ENCODE assay signal across 8 cellular contexts in the genomic region with DNA sequence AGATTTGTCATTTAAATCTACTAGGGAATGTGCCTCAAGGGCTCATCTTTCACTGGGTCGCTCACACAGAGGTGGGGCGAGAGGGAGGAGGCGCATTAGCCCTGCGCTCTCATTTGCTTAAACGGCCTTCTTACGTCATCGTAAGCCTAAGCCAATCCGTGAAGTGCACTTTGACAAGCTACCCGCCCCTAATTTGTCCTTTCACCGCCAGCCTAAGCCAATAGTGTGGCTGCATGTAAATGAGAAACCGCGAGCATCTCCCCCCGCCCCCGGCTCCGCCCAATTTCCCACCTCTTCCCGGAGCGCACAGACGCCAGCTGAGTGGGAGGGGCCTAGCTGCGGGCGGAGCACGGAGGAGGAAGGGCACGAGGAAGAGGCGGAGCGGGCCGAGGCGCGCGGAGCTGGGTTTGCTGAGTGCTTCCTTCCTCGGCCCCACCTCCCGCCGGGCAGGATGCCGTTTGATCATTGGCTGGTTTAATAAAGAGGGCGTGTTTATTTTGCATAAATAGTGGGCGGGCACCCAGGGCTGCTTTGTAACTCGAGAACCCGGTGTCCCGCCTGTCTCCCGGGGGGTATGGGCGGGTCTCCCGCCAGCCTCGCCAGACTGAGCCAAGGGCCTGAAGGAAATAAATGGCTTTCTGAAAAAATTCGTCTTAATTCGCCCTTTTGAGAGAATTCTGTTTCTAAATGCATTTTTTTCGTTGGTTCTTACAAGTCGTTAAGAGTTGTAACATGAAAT.
DNase-seq lines count a peak whose midpoint lies in the region; ATAC-seq, FAIRE-seq and TF ChIP-seq lines count a peak whose summit lies in the region.

No MANE protein-coding gene starts in this region.

- CTCF ChIA-PET in mammary epithelial cell (lab: Charles Lee; ENCODE audit: low non-redundant PET) = interaction anchor here (1.1 kb wide), 1 partner anchor 11 kb away, joined by 9 read pairs; no protein-coding TSS in a partner anchor
- CTCF ChIA-PET in HepG2 (lab: Yijun Ruan, JAX; ENCODE audit: low intra/inter-chr PET ratio, low total read pairs) = no interaction called here

- no peak for TF ChIP-seq POLR2A in HepG2 (IDR thresholded peaks at IDR 0.05; ENCODE audit: insufficient read depth in 1 of 2, low read depth in 2 of 2, low read length in 2 of 2)

- no peak for TF ChIP-seq CTCF in WERI-Rb-1 (IDR thresholded peaks at IDR 0.05; ENCODE audit: low read depth, low read length)
- TF ChIP-seq CTCF in mammary epithelial cell (conservative IDR thresholded peaks at IDR 0.05 in 1 of 2, IDR thresholded peaks at IDR 0.05 in 1 of 2; ENCODE audit: extremely low read depth in 1 of 2, insufficient read depth in 1 of 2, low read depth in 1 of 2, low read length in 2 of 2) = no peak
- TF ChIP-seq CTCF in HepG2 (CRISPR knock-in tag; IDR thresholded peaks at IDR 0.05) = no peak

- ATAC-seq in HG03196 (IDR thresholded peaks at IDR 0.05; ENCODE audit: unreplicated experiment) = peak; percentile 92
- peak; percentile 90 for ATAC-seq in HepG2

- BruUV-seq in mammary epithelial cell (replicated peaks; lab: Mats Ljungman, UMichigan) (no TSS peak), HepG2 (replicated peaks; lab: Mats Ljungman, UMichigan) (no TSS peak)

- no peak for TF ChIP-seq RAD21 in HepG2 (CRISPR knock-in tag; IDR thresholded peaks at IDR 0.05)

- H3K4me2 ChIP-seq in mammary epithelial cell (ENCODE audit: insufficient read depth, low read depth, low read length) (peak overlapping the region; percentile 87), HepG2 (ENCODE audit: low read depth, low read length) (peak overlapping the region; percentile 24)

- dilution Hi-C loops in mammary epithelial cell (cut with HindIII; ENCODE audit: low sequenced_read_pairs) = no loop called here

- intact Hi-C loops in mammary epithelial cell (cut with micrococcal nuclease) = no loop called here
- intact Hi-C loops in HepG2 (cut with micrococcal nuclease; ENCODE audit: unreplicated experiment) = no loop called here

- H3K4me1 ChIP-seq in mammary epithelial cell (ENCODE audit: insufficient read depth, low read length) (peaks cover 14% of the 10 kb centered on the region), HepG2 (ENCODE audit: insufficient read depth, low read length) (peaks cover 11% of the 10 kb centered on the region)

- no peak for FAIRE-seq in HepG2 (lab: Jason Lieb, UNC)

- peak overlapping the region; percentile 61 for H3K4me3 ChIP-seq in WERI-Rb-1 (ENCODE audit: low read depth, low read length)
- peak overlapping the region in 2 of 3 experiments; percentile 45 to 76 for H3K4me3 ChIP-seq in mammary epithelial cell (replicated peaks in 1 of 3; ENCODE audit: insufficient read depth in 1 of 3, low read depth in 2 of 3, low read length in 3 of 3)
- peak overlapping the region in 1 of 3 experiments; percentile 36; a peak in 1 of 6 replicates for H3K4me3 ChIP-seq in HepG2 (replicated peaks in 1 of 3; ENCODE audit: insufficient read depth in 1 of 3, low read depth in 2 of 3, low read length in 3 of 3)

- peak overlapping the region; percentile 75 for H2AFZ ChIP-seq in mammary epithelial cell (ENCODE audit: low read depth, low read length)
- no peak overlapping the region for H2AFZ ChIP-seq in HepG2 (ENCODE audit: low read length)

- no peak for TF ChIP-seq EP300 in HepG2 (IDR thresholded peaks at IDR 0.05; ENCODE audit: low read depth in 2 of 2, low read length in 2 of 2)
- TF ChIP-seq EP300 in HepG2 (CRISPR knock-in tag; IDR thresholded peaks at IDR 0.05; ENCODE audit: borderline replicate concordance) = no peak

- H3K79me2 ChIP-seq in mammary epithelial cell (ENCODE audit: insufficient read depth, low read length) = no peaks in the 10 kb centered on the region
- no peaks in the 10 kb centered on the region for H3K79me2 ChIP-seq in HepG2 (ENCODE audit: insufficient read depth, low read length)

- H3K27me3 ChIP-seq in WERI-Rb-1 (ENCODE audit: insufficient read depth, low read depth, severe bottlenecking) (no peaks in the 10 kb centered on the region), mammary epithelial cell (ENCODE audit: insufficient read depth, low read length) (peaks cover 6% of the 10 kb centered on the region), HepG2 (ENCODE audit: control insufficient read depth in 1 of 2, insufficient read depth in 2 of 2, low read length in 2 of 2) (peaks cover 3 to 51% of the 10 kb centered on the region in 2 experiments; a peak in 4 of 5 replicates)

- no peaks in the 10 kb centered on the region for H3K36me3 ChIP-seq in WERI-Rb-1
- H3K36me3 ChIP-seq in mammary epithelial cell (ENCODE audit: insufficient read depth, low read length) = no peaks in the 10 kb centered on the region
- no peaks in the 10 kb centered on the region for H3K36me3 ChIP-seq in HepG2 (replicated peaks in 1 of 2; ENCODE audit: control insufficient read depth in 1 of 2, insufficient read depth in 2 of 2, low read length in 2 of 2)

- H3K9me3 ChIP-seq in WERI-Rb-1 (ENCODE audit: severe bottlenecking) = no peaks in the 10 kb centered on the region
- H3K9me3 ChIP-seq in mammary epithelial cell (replicated peaks; ENCODE audit: insufficient read depth, low read length) = no peaks in the 10 kb centered on the region
- no peaks in the 10 kb centered on the region for H3K9me3 ChIP-seq in HepG2 (ENCODE audit: low read length)

- POLR2A ChIA-PET in HepG2 (lab: Yijun Ruan, JAX) = no interaction called here

- H3K27ac ChIP-seq in WERI-Rb-1 (peak overlapping the region; percentile 89), mammary epithelial cell (ENCODE audit: insufficient read depth, low read depth, low read length) (no peak overlapping the region), HepG2 (ENCODE audit: extremely low read length, insufficient read depth, low read length) (no peak overlapping the region)

- peak; percentile 97 for DNase-seq in AG20443 (ENCODE audit: low spot score)
- DNase-seq in GM19238 (ENCODE audit: insufficient read length, low spot score) = peak; percentile 69
- DNase-seq in NCI-H2196 (lab: John Stamatoyannopoulos, UW; ENCODE audit: unreplicated experiment) = peak; percentile 99
- DNase-seq in WERI-Rb-1 = peak; percentile 100
- DNase-seq in mammary epithelial cell = peak; percentile 100
- peak; percentile 56 for DNase-seq in HepG2 (ENCODE audit: low spot score)
- DNase-seq in stimulated activated CD8-positive, alpha-beta memory T cell treated with anti-CD3 and anti-CD28 coated beads, Interleukin-12 subunit alpha, Interleukin-12 subunit beta, amount 100 ng/mL, for 1 hour (ENCODE audit: low read depth) = peak; percentile 24

- 2% methylated on average over 20 of the region's 45 CpGs for WGBS in mammary epithelial cell (ENCODE audit: low coverage, missing lambda C conversion rate)
- 16% methylated on average over 43 of the region's 45 CpGs for WGBS in HepG2 (ENCODE audit: low lambda C conversion rate)

- no peaks in the 10 kb centered on the region for H4K20me1 ChIP-seq in mammary epithelial cell (ENCODE audit: insufficient read depth, low read length)
- H4K20me1 ChIP-seq in HepG2 (ENCODE audit: insufficient read depth, low read length) = no peaks in the 10 kb centered on the region

- in situ Hi-C loops in mammary epithelial cell (cut with MboI; ENCODE audit: low sequenced_read_pairs in 2 of 2) (no loop called here), HepG2 (cut with HindIII; ENCODE audit: extremely low pct_ligation_motif_present, low pct_unique_long_range_greater_than_20kb) (no loop called here)

- H3K9ac ChIP-seq in mammary epithelial cell (ENCODE audit: insufficient read depth, low read length) = no peak overlapping the region
- H3K9ac ChIP-seq in HepG2 (ENCODE audit: insufficient read depth, low read depth, low read length) = no peak overlapping the region

TF ChIP-seq in HepG2, 621 proteins besides CTCF, POLR2A, EP300 and RAD21 (continues in another document):
- TF ChIP-seq KDM4B (CRISPR knock-in tag; IDR thresholded peaks at IDR 0.05) (no peak), RCOR2 (CRISPR knock-in tag; IDR thresholded peaks at IDR 0.05) (no peak), XRCC5 (optimal IDR thresholded peaks at IDR 0.05; ENCODE audit: low read length) (no peak), PCBP1 (IDR thresholded peaks at IDR 0.05; ENCODE audit: borderline replicate concordance, low read depth, low read length) (0 out of 2 replicates have a peak, but pooled peaks have one; percentile 55), NCOA2 (CRISPR knock-in tag; IDR thresholded peaks at IDR 0.05) (no peak), CREB1 (IDR thresholded peaks at IDR 0.05) (peak; percentile 37; the same call in 1 of the 2 replicates), CREB1 (CRISPR knock-in tag; IDR thresholded peaks at IDR 0.05) (peak; percentile 39; the same call in 1 of the 2 replicates), NFYC (CRISPR knock-in tag; IDR thresholded peaks at IDR 0.05) (peak; percentile 35; the same call in 1 of the 2 replicates), ZSCAN30 (CRISPR knock-in tag; IDR thresholded peaks at IDR 0.05) (no peak), PPARG (CRISPR knock-in tag; conservative IDR thresholded peaks at IDR 0.05) (no peak)
- TF ChIP-seq, protein P1, sequence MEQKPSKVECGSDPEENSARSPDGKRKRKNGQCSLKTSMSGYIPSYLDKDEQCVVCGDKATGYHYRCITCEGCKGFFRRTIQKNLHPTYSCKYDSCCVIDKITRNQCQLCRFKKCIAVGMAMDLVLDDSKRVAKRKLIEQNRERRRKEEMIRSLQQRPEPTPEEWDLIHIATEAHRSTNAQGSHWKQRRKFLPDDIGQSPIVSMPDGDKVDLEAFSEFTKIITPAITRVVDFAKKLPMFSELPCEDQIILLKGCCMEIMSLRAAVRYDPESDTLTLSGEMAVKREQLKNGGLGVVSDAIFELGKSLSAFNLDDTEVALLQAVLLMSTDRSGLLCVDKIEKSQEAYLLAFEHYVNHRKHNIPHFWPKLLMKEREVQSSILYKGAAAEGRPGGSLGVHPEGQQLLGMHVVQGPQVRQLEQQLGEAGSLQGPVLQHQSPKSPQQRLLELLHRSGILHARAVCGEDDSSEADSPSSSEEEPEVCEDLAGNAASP (CRISPR knock-in tag; IDR thresholded peaks at IDR 0.05; ENCODE audit: borderline replicate concordance) = no peak

Comparison
In these comparisons a context has a peak if more than half of its experiments do, and no peak if none do; other contexts are left out.
1. DNase-seq: peak in every context shown above with its lines; median percentile 100 in WERI-Rb-1; 100 in mammary epithelial cell; 99 in NCI-H2196; 97 in AG20443; 69 in GM19238; 56 in HepG2; 24 in stimulated activated CD8-positive, alpha-beta memory T cell treated with anti-CD3 and anti-CD28 coated beads, Interleukin-12 subunit alpha, Interleukin-12 subunit beta, amount 100 ng/mL, for 1 hour.